In genomic region chr19:40614595-40615411, GRCh38 we compare ENCODE assay signal across 8 cellular contexts. TPM values are rescaled to one million over a fixed set of nuclear protein-coding genes. Genes with fewer than 3 reads are reported as not detected.
DNase-seq lines count a peak whose midpoint lies in the region; ATAC-seq and TF ChIP-seq lines count a peak whose summit lies in the region.

No MANE protein-coding gene starts in this region.

- no peak for ATAC-seq in GM18517 (IDR thresholded peaks at IDR 0.05; ENCODE audit: unreplicated experiment)

- TF ChIP-seq POLR2A in Raji (IDR thresholded peaks at IDR 0.05; ENCODE audit: insufficient read depth, low read depth, low read length) = peak; percentile 41

- peak overlapping the region; percentile 98 for H3K4me3 Mint-ChIP-seq in activated naive CD8-positive, alpha-beta T cell

- DNase-seq in NCI-H748 (lab: John Stamatoyannopoulos, UW; ENCODE audit: unreplicated experiment) (peak; percentile 67), NCI-H748 treated with DMSO at 0.1 percent for 48 hours (lab: John Stamatoyannopoulos, UW) (no peak), left ventricle myocardium inferior (peak; percentile 87), skeletal muscle cell (ENCODE audit: low read depth) (peak; percentile 73), NCI-H2107 treated with DMSO at 0.1 percent for 48 hours (lab: John Stamatoyannopoulos, UW; ENCODE audit: unreplicated experiment) (no peak)

- H3K27ac ChIP-seq in left ventricle myocardium inferior (replicated peaks) = peak overlapping the region; percentile 91

- H3K36me3 ChIP-seq in left ventricle myocardium inferior = peaks cover 39% of the 10 kb centered on the region

- TF ChIP-seq CTCF in left ventricle myocardium inferior (IDR thresholded peaks at IDR 0.05; ENCODE audit: borderline replicate concordance) = no peak

- H3K4me3 ChIP-seq in left ventricle myocardium inferior = peak overlapping the region; percentile 75
- H3K4me3 ChIP-seq in skeletal muscle cell (ENCODE audit: low read depth, low read length) = peak overlapping the region; percentile 79

- H3K9me3 Mint-ChIP-seq in activated naive CD8-positive, alpha-beta T cell (ENCODE audit: low read depth) = no peaks in the 10 kb centered on the region

- peaks cover 51% of the 10 kb centered on the region for H3K4me1 ChIP-seq in left ventricle myocardium inferior

- peak overlapping the region; percentile 98 for H3K27ac Mint-ChIP-seq in activated naive CD8-positive, alpha-beta T cell

- no peaks in the 10 kb centered on the region for H3K27me3 Mint-ChIP-seq in activated naive CD8-positive, alpha-beta T cell

- peaks cover 54% of the 10 kb centered on the region for H3K4me1 Mint-ChIP-seq in activated naive CD8-positive, alpha-beta T cell (ENCODE audit: low read depth)

- peaks cover 6% of the 10 kb centered on the region for H3K36me3 Mint-ChIP-seq in activated naive CD8-positive, alpha-beta T cell

- no peaks in the 10 kb centered on the region for H3K9me3 ChIP-seq in left ventricle myocardium inferior (replicated peaks)

- intact Hi-C loops in left ventricle myocardium inferior (cut with micrococcal nuclease) = no loop called here

- H3K27me3 ChIP-seq in left ventricle myocardium inferior (ENCODE audit: low read depth) = no peaks in the 10 kb centered on the region

RNA-seq across cellular contexts. Expression of gene LTBP4, which starts 13.6 kb away (rescaled TPM):
- total RNA-seq in left ventricle myocardium inferior = 260 TPM

RNA-seq across cellular contexts. Expression of gene SHKBP1, which starts 38.1 kb away (rescaled TPM):
- total RNA-seq in left ventricle myocardium inferior = 14.8 TPM

Comparison
In these comparisons a context has a peak if more than half of its experiments do, and no peak if none do; other contexts are left out.
1. DNase-seq: peak in NCI-H748 (single experiment), left ventricle myocardium inferior (single experiment) and skeletal muscle cell (single experiment); none in NCI-H748 treated with DMSO at 0.1 percent for 48 hours (single experiment) and NCI-H2107 treated with DMSO at 0.1 percent for 48 hours (single experiment).